2 cellular contexts compared by ENCODE assay signal in the genomic region with DNA sequence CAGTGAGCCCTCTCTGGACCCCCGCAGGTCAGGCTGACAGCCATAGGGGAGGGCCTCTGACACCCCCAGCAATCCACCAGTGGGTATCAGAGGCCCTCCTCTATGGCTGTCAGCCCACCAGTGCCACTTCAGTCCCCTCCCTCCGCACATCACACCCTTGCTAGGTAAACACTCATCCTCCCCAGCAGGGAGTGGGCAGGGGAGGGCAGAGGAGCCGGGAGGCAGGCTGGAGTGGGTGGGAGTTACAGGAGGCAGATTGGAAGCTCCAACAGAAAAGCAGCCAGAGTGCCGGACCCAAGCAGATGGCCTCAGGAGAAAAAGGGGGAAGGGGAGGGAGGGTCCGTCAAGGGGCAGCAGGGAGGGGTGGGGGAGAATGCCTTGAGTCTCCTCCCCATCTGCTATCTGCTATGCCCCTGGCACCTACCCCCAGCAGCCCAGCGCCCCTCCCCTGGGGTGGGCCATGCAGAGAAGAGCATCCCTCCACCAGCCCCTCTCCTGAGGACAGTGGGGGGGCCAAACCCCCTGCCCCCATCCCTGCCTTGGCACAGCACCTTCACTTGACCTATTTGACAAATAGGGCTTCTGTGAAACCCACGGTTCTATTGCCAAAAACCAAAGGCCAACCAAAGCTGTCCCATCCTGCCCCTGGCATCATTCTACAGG.
TF ChIP-seq lines count a peak whose summit lies in the region.

No MANE protein-coding gene starts in this region.

TF ChIP-seq in SK-N-SH, 30 proteins besides CTCF, POLR2A, EP300 and RAD21 (continued from another document):
- TF ChIP-seq, protein P1, sequence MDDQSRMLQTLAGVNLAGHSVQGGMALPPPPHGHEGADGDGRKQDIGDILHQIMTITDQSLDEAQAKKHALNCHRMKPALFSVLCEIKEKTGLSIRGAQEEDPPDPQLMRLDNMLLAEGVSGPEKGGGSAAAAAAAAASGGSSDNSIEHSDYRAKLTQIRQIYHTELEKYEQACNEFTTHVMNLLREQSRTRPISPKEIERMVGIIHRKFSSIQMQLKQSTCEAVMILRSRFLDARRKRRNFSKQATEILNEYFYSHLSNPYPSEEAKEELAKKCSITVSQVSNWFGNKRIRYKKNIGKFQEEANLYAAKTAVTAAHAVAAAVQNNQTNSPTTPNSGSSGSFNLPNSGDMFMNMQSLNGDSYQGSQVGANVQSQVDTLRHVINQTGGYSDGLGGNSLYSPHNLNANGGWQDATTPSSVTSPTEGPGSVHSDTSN (IDR thresholded peaks at IDR 0.05) = no peak
- TF ChIP-seq GATA2 (CRISPR knock-in tag; IDR thresholded peaks at IDR 0.05) (no peak), JUND (IDR thresholded peaks at IDR 0.05) (no peak)

TF ChIP-seq in SK-N-SH treated with all-trans-retinoic acid at 6 μM for 48 hours, 23 proteins besides CTCF, POLR2A, EP300 and RAD21 (continued from another document):
- TF ChIP-seq, protein P2, sequence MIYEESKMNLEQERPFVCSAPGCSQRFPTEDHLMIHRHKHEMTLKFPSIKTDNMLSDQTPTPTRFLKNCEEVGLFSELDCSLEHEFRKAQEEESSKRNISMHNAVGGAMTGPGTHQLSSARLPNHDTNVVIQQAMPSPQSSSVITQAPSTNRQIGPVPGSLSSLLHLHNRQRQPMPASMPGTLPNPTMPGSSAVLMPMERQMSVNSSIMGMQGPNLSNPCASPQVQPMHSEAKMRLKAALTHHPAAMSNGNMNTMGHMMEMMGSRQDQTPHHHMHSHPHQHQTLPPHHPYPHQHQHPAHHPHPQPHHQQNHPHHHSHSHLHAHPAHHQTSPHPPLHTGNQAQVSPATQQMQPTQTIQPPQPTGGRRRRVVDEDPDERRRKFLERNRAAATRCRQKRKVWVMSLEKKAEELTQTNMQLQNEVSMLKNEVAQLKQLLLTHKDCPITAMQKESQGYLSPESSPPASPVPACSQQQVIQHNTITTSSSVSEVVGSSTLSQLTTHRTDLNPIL (CRISPR knock-in tag; IDR thresholded peaks at IDR 0.05; ENCODE audit: low read depth) = no peak
- TF ChIP-seq ZNF70 (CRISPR knock-in tag; IDR thresholded peaks at IDR 0.05) = no peak
- TF ChIP-seq, protein P3, sequence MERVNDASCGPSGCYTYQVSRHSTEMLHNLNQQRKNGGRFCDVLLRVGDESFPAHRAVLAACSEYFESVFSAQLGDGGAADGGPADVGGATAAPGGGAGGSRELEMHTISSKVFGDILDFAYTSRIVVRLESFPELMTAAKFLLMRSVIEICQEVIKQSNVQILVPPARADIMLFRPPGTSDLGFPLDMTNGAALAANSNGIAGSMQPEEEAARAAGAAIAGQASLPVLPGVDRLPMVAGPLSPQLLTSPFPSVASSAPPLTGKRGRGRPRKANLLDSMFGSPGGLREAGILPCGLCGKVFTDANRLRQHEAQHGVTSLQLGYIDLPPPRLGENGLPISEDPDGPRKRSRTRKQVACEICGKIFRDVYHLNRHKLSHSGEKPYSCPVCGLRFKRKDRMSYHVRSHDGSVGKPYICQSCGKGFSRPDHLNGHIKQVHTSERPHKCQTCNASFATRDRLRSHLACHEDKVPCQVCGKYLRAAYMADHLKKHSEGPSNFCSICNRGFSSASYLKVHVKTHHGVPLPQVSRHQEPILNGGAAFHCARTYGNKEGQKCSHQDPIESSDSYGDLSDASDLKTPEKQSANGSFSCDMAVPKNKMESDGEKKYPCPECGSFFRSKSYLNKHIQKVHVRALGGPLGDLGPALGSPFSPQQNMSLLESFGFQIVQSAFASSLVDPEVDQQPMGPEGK (CRISPR knock-in tag; IDR thresholded peaks at IDR 0.05; ENCODE audit: borderline replicate concordance) = no peak
